In the genomic region with DNA sequence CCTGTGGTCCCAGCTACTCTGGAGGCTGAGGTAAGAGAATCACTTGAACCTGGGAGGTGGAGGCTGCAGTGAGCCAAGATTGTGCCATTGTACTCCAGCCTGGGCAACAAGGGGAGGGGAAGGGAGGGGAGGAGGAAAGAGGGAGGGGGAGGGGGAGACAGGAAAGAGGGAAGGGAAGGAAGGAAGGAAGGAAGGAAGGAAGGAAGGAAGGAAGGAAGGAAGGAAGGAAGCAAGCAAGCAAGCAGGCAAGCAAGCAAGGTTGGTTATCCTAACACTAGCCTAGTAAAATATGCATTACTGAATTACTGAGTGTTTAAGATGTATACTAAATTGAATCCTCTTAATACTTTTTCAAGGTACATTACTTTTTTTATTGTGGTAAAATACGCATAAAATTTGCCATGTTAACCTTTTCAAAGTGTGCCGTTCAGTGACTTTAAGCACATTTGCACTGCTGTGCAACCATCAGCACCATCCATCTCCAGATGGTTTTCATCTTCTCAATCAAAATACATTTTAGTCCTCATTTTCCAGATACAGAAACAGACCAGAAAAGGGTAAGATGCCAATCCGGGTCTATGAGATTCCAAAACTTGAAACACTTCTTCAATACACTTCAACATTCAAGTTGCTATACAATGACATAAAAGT, we compare ENCODE assay signal across 1 cellular context.
TF ChIP-seq lines count a peak whose summit lies in the region.

No MANE protein-coding gene starts in this region.

TF ChIP-seq in SK-N-SH, 30 proteins besides CTCF, POLR2A, EP300 and RAD21:
- TF ChIP-seq, protein P1, sequence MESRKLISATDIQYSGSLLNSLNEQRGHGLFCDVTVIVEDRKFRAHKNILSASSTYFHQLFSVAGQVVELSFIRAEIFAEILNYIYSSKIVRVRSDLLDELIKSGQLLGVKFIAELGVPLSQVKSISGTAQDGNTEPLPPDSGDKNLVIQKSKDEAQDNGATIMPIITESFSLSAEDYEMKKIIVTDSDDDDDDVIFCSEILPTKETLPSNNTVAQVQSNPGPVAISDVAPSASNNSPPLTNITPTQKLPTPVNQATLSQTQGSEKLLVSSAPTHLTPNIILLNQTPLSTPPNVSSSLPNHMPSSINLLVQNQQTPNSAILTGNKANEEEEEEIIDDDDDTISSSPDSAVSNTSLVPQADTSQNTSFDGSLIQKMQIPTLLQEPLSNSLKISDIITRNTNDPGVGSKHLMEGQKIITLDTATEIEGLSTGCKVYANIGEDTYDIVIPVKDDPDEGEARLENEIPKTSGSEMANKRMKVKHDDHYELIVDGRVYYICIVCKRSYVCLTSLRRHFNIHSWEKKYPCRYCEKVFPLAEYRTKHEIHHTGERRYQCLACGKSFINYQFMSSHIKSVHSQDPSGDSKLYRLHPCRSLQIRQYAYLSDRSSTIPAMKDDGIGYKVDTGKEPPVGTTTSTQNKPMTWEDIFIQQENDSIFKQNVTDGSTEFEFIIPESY (IDR thresholded peaks at IDR 0.05; ENCODE audit: borderline replicate concordance, low read depth) = no peak
- TF ChIP-seq MXI1 (IDR thresholded peaks at IDR 0.05; ENCODE audit: low read depth, low read length) (no peak), RXRA (IDR thresholded peaks at IDR 0.05; ENCODE audit: borderline replicate concordance, low read depth) (no peak), GATA2 (CRISPR knock-in tag; IDR thresholded peaks at IDR 0.05) (peak; percentile 31; the same call in 1 of the 2 replicates), SMC3 (IDR thresholded peaks at IDR 0.05; ENCODE audit: low read depth, low read length) (no peak), TCF12 (IDR thresholded peaks at IDR 0.05) (no peak; the same call in 1 of the 2 replicates), NRF1 (IDR thresholded peaks at IDR 0.05; ENCODE audit: low read depth, low read length) (no peak), CHD2 (IDR thresholded peaks at IDR 0.05; ENCODE audit: low read length, partially characterized antibody) (peak; percentile 44), RCOR1 (IDR thresholded peaks at IDR 0.05; ENCODE audit: low read length) (peak; percentile 63; the same call in 1 of the 2 replicates)
